In genomic region chr6:18280084-18280483, GRCh38 we compare ENCODE assay signal across 12 cellular contexts. TPM values are rescaled to one million over a fixed set of nuclear protein-coding genes. Genes with fewer than 3 reads are reported as not detected.
DNase-seq lines count a peak whose midpoint lies in the region; ATAC-seq, FAIRE-seq and TF ChIP-seq lines count a peak whose summit lies in the region.
"Had no signal": no experiment of that assay in that cellular context is flagged by ENCODE, and none has a peak within 500 bp of the region (broad histone marks: within the 10 kb centered on the region; RNA-seq: fewer than 3 reads in every experiment).

No MANE protein-coding gene starts in this region.

- TF ChIP-seq RAD21 in Ishikawa (IDR thresholded peaks at IDR 0.05; ENCODE audit: low read depth): no peak

- TF ChIP-seq EP300 in Ishikawa (IDR thresholded peaks at IDR 0.05; ENCODE audit: borderline replicate concordance): peak; percentile 78

- no peak overlapping the region for H3K27ac ChIP-seq in kidney (ENCODE audit: low read depth in 2 of 2, low read length in 2 of 2)
- H3K27ac ChIP-seq: KMS-11, lower lobe of right lung had no signal

- H3K4me1 ChIP-seq in kidney (ENCODE audit: control insufficient read depth in 1 of 2, insufficient read depth in 1 of 2, low read depth in 1 of 2, low read length in 2 of 2): peaks cover 0 to 3% of the 10 kb centered on the region in 2 donors

- DNase-seq in AG09319 (ENCODE audit: extremely low read depth, low read depth): peak; percentile 52
- DNase-seq in NCI-H526 (lab: John Stamatoyannopoulos, UW): peak; percentile 70 to 90
- peak; percentile 59 for DNase-seq in fibroblast of gingiva (ENCODE audit: low read depth)
- no peak for DNase-seq in D341Med (ENCODE audit: low spot score)
- no peak for DNase-seq in 8988T
- DNase-seq in kidney: no peak
- DNase-seq: activated CD4-positive, alpha-beta T cell treated with anti-CD3 and anti-CD28 coated beads for 36 hours; lower lobe of right lung; nucleus accumbens had no signal

- H3K9ac ChIP-seq in kidney (ENCODE audit: low read length in 2 of 2): no peak overlapping the region
- H3K9ac ChIP-seq: KMS-11 had no signal

- intact Hi-C loops in kidney (cut with DNase I): no loop called here

- no peaks in the 10 kb centered on the region for H3K9me3 ChIP-seq in kidney (ENCODE audit: control insufficient read depth in 1 of 2, low read length in 2 of 2)
- H3K9me3 ChIP-seq: lower lobe of right lung had no signal

- H3K4me3 ChIP-seq in kidney (ENCODE audit: low read length in 2 of 2): no peak overlapping the region
- H3K4me3 ChIP-seq: lower lobe of right lung had no signal

- no peak for ATAC-seq in HG03139 (IDR thresholded peaks at IDR 0.05; ENCODE audit: unreplicated experiment)
- ATAC-seq: activated CD4-positive, alpha-beta T cell treated with anti-CD3 and anti-CD28 coated beads for 36 hours; lower lobe of right lung had no signal

- FAIRE-seq in kidney (lab: Jason Lieb, UNC): no peak

- no peak for TF ChIP-seq CTCF in AG09319 (IDR thresholded peaks at IDR 0.05; ENCODE audit: low read depth, low read length)
- TF ChIP-seq CTCF in kidney (IDR thresholded peaks at IDR 0.05; ENCODE audit: borderline replicate concordance, extremely low read depth, insufficient read depth): no peak

- H3K36me3 ChIP-seq in kidney (ENCODE audit: control insufficient read depth in 1 of 2, insufficient read depth in 2 of 2, low read length in 2 of 2): no peaks in the 10 kb centered on the region
- H3K36me3 ChIP-seq: lower lobe of right lung had no signal

TF ChIP-seq in Ishikawa, 13 proteins besides CTCF, POLR2A, EP300 and RAD21:
- peak; percentile 33; the same call in 1 of the 2 replicates for TF ChIP-seq FOXM1 (IDR thresholded peaks at IDR 0.05; ENCODE audit: borderline replicate concordance, low read depth)
- no peak for TF ChIP-seq CEBPB (IDR thresholded peaks at IDR 0.05)
- TF ChIP-seq TAF1 (IDR thresholded peaks at IDR 0.05; ENCODE audit: low read depth): no peak
- TF ChIP-seq TEAD4 (IDR thresholded peaks at IDR 0.05): peak; percentile 89
- no peak for TF ChIP-seq ZBTB7A (IDR thresholded peaks at IDR 0.05; ENCODE audit: low read depth)
- peak; percentile 67 for TF ChIP-seq TCF12 (IDR thresholded peaks at IDR 0.05; ENCODE audit: low read depth)
- TF ChIP-seq, protein P1, sequence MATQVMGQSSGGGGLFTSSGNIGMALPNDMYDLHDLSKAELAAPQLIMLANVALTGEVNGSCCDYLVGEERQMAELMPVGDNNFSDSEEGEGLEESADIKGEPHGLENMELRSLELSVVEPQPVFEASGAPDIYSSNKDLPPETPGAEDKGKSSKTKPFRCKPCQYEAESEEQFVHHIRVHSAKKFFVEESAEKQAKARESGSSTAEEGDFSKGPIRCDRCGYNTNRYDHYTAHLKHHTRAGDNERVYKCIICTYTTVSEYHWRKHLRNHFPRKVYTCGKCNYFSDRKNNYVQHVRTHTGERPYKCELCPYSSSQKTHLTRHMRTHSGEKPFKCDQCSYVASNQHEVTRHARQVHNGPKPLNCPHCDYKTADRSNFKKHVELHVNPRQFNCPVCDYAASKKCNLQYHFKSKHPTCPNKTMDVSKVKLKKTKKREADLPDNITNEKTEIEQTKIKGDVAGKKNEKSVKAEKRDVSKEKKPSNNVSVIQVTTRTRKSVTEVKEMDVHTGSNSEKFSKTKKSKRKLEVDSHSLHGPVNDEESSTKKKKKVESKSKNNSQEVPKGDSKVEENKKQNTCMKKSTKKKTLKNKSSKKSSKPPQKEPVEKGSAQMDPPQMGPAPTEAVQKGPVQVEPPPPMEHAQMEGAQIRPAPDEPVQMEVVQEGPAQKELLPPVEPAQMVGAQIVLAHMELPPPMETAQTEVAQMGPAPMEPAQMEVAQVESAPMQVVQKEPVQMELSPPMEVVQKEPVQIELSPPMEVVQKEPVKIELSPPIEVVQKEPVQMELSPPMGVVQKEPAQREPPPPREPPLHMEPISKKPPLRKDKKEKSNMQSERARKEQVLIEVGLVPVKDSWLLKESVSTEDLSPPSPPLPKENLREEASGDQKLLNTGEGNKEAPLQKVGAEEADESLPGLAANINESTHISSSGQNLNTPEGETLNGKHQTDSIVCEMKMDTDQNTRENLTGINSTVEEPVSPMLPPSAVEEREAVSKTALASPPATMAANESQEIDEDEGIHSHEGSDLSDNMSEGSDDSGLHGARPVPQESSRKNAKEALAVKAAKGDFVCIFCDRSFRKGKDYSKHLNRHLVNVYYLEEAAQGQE (IDR thresholded peaks at IDR 0.05; ENCODE audit: low read depth): no peak
- TF ChIP-seq, protein P2, sequence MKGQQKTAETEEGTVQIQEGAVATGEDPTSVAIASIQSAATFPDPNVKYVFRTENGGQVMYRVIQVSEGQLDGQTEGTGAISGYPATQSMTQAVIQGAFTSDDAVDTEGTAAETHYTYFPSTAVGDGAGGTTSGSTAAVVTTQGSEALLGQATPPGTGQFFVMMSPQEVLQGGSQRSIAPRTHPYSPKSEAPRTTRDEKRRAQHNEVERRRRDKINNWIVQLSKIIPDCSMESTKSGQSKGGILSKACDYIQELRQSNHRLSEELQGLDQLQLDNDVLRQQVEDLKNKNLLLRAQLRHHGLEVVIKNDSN (IDR thresholded peaks at IDR 0.05): 0 out of 2 replicates have a peak, but pooled peaks have one; percentile 18
- TF ChIP-seq YY1 (IDR thresholded peaks at IDR 0.05; ENCODE audit: low read depth): peak; percentile 59
- no peak for TF ChIP-seq EGR1 (IDR thresholded peaks at IDR 0.05)
- TF ChIP-seq NFIC (IDR thresholded peaks at IDR 0.05): peak; percentile 80
- no peak for TF ChIP-seq CREB1 (IDR thresholded peaks at IDR 0.05; ENCODE audit: low read depth)
- TF ChIP-seq MAX (IDR thresholded peaks at IDR 0.05): peak; percentile 56; the same call in 1 of the 2 replicates

RNA-seq across cellular contexts. Expression of gene DEK, which starts 15.8 kb away (rescaled TPM):
- 67.2 TPM for total RNA-seq in kidney
- 23.7 TPM for polyA plus RNA-seq in kidney (ENCODE audit: insufficient read depth, low read depth, low replicate concordance)

Comparison
In these comparisons a context has a peak if more than half of its experiments do, and no peak if none do; other contexts are left out.
1. DNase-seq: peak in AG09319 (single experiment), NCI-H526 (2 of 2) and fibroblast of gingiva (single experiment); none in D341Med (single experiment), 8988T (single experiment) and kidney (single experiment).